Comparison of ENCODE assay signal across 1 cellular context in genomic region chr11:73982990-73983763, GRCh38.
A peak's percentile ranks its signal among the peaks of the same experiment; 100 is the strongest.
TF ChIP-seq lines count a peak whose summit lies in the region.

No MANE protein-coding gene starts in this region.

TF ChIP-seq in HepG2, 621 proteins besides CTCF, POLR2A, EP300 and RAD21 (continued from another document and continues in another):
- peak; percentile 11; the same call in 1 of the 2 replicates for TF ChIP-seq ZNF362 (CRISPR knock-in tag; IDR thresholded peaks at IDR 0.05; ENCODE audit: borderline replicate concordance)
- TF ChIP-seq ZNF740 (CRISPR knock-in tag; IDR thresholded peaks at IDR 0.05): peak; percentile 74
- peak; percentile 75; the same call in 1 of the 2 replicates for TF ChIP-seq MED13 (CRISPR knock-in tag; IDR thresholded peaks at IDR 0.05)
- peak; percentile 91 for TF ChIP-seq HOXD1 (CRISPR knock-in tag; IDR thresholded peaks at IDR 0.05)
- TF ChIP-seq FOXK2 (IDR thresholded peaks at IDR 0.05): no peak
- peak; percentile 90; the same call in 1 of the 2 replicates for TF ChIP-seq REXO4 (CRISPR knock-in tag; IDR thresholded peaks at IDR 0.05; ENCODE audit: borderline replicate concordance)
- TF ChIP-seq SKIL (CRISPR knock-in tag; IDR thresholded peaks at IDR 0.05; ENCODE audit: borderline replicate concordance): peak; percentile 65
- TF ChIP-seq SALL2 (CRISPR knock-in tag; IDR thresholded peaks at IDR 0.05): peak; percentile 82
- no peak for TF ChIP-seq RBM39 (IDR thresholded peaks at IDR 0.05; ENCODE audit: low read depth, low read length, poor library complexity, severe bottlenecking)
- peak; percentile 87 for TF ChIP-seq ZNF296 (CRISPR knock-in tag; conservative IDR thresholded peaks at IDR 0.05)
- peak; percentile 70; the same call in 1 of the 2 replicates for TF ChIP-seq ATF1 (CRISPR knock-in tag; IDR thresholded peaks at IDR 0.05)
- no peak; the same call in 1 of the 2 replicates for TF ChIP-seq ZNF816 (CRISPR knock-in tag; IDR thresholded peaks at IDR 0.05; ENCODE audit: borderline replicate concordance)
- TF ChIP-seq ELF3 (CRISPR knock-in tag; IDR thresholded peaks at IDR 0.05): peak; percentile 67
- TF ChIP-seq ZNF143 (CRISPR knock-in tag; IDR thresholded peaks at IDR 0.05): peak; percentile 58
- no peak for TF ChIP-seq TBL1XR1 (IDR thresholded peaks at IDR 0.05; ENCODE audit: borderline replicate concordance, low read length, partially characterized antibody)
- no peak for TF ChIP-seq ZNF512B (CRISPR knock-in tag; IDR thresholded peaks at IDR 0.05; ENCODE audit: borderline replicate concordance)
- peak; percentile 82 for TF ChIP-seq ZSCAN22 (CRISPR knock-in tag; IDR thresholded peaks at IDR 0.05)
- peak; percentile 74 for TF ChIP-seq ESRRA (CRISPR knock-in tag; IDR thresholded peaks at IDR 0.05; ENCODE audit: low read depth)
- TF ChIP-seq ZBTB7A (CRISPR knock-in tag; IDR thresholded peaks at IDR 0.05): peak; percentile 83; the same call in 1 of the 2 replicates
- TF ChIP-seq AKNA (CRISPR knock-in tag; IDR thresholded peaks at IDR 0.05; ENCODE audit: borderline replicate concordance): peak; percentile 92; the same call in 1 of the 2 replicates
- TF ChIP-seq FOXC1 (CRISPR knock-in tag; IDR thresholded peaks at IDR 0.05; ENCODE audit: borderline replicate concordance): peak; percentile 96
- peak; percentile 93 for TF ChIP-seq ZXDC (CRISPR knock-in tag; IDR thresholded peaks at IDR 0.05)
- peak; percentile 61; the same call in 1 of the 2 replicates for TF ChIP-seq MYPOP (CRISPR knock-in tag; IDR thresholded peaks at IDR 0.05)
- TF ChIP-seq KLF15 (CRISPR knock-in tag; IDR thresholded peaks at IDR 0.05; ENCODE audit: borderline replicate concordance): peak; percentile 88
- TF ChIP-seq AGO1 (IDR thresholded peaks at IDR 0.05; ENCODE audit: low read depth, low read length, poor library complexity, severe bottlenecking): no peak
- no peak for TF ChIP-seq ZNF879 (CRISPR knock-in tag; IDR thresholded peaks at IDR 0.05)
- TF ChIP-seq HIVEP1 (CRISPR knock-in tag; IDR thresholded peaks at IDR 0.05): peak; percentile 96
- peak; percentile 91; the same call in 1 of the 2 replicates for TF ChIP-seq BRD4 (CRISPR knock-in tag; IDR thresholded peaks at IDR 0.05)
- peak; percentile 86; the same call in 1 of the 2 replicates for TF ChIP-seq ZNF17 (CRISPR knock-in tag; IDR thresholded peaks at IDR 0.05)
- TF ChIP-seq FOXA1 (IDR thresholded peaks at IDR 0.05): no peak
- peak; percentile 10; the same call in 1 of the 2 replicates for TF ChIP-seq FOXA1 (CRISPR knock-in tag; IDR thresholded peaks at IDR 0.05)
- peak in 1 of 2 experiments; percentile 73; a peak in 2 of 4 replicates for TF ChIP-seq HMGXB4 (CRISPR knock-in tag; IDR thresholded peaks at IDR 0.05; ENCODE audit: borderline replicate concordance in 1 of 2, low read depth in 1 of 2)
- TF ChIP-seq ISL2 (CRISPR knock-in tag; IDR thresholded peaks at IDR 0.05): peak; percentile 60; the same call in 1 of the 2 replicates
- no peak for TF ChIP-seq SIN3B (IDR thresholded peaks at IDR 0.05; ENCODE audit: low read length)
- peak; percentile 69 for TF ChIP-seq PRDM15 (CRISPR knock-in tag; IDR thresholded peaks at IDR 0.05)
- TF ChIP-seq ZNF550 (CRISPR knock-in tag; IDR thresholded peaks at IDR 0.05; ENCODE audit: borderline replicate concordance): no peak; the same call in 1 of the 2 replicates
- peak; percentile 87 for TF ChIP-seq ZNF883 (CRISPR knock-in tag; IDR thresholded peaks at IDR 0.05; ENCODE audit: not compliant biosample characterization)
- no peak for TF ChIP-seq PLRG1 (conservative IDR thresholded peaks at IDR 0.05)
- no peak for TF ChIP-seq SOX6 (IDR thresholded peaks at IDR 0.05)
- peak; percentile 77 for TF ChIP-seq SOX6 (CRISPR knock-in tag; IDR thresholded peaks at IDR 0.05)
- TF ChIP-seq NR3C1 (CRISPR knock-in tag; IDR thresholded peaks at IDR 0.05): no peak
